ENCODE assay signal across 24 cellular contexts in genomic region chr1:29623501-29623900, GRCh38.
"Had no signal": no experiment of that assay in that cellular context is flagged by ENCODE, and none has a peak within 500 bp of the region (broad histone marks: within the 10 kb centered on the region; RNA-seq: fewer than 3 reads in every experiment).

No MANE protein-coding gene starts in this region.

- H3K36me3 ChIP-seq: left lung, lower lobe of right lung, pancreas, right lobe of liver, tibial nerve, uterus had no signal

- H3K4me3 ChIP-seq: left lung, lower lobe of right lung, pancreas, psoas muscle, right lobe of liver, smooth muscle cell, tibial nerve, uterus had no signal

- H3K27me3 ChIP-seq: pancreas, right lobe of liver, tibial nerve, uterus had no signal

- DNase-seq: hypothalamus; immature natural killer cell; kidney; left colon; left lung; lower lobe of right lung; mammary epithelial cell; mesenchymal stem cell; naive thymus-derived CD4-positive, alpha-beta T cell; pancreas; psoas muscle; right lobe of liver; stimulated activated CD4-positive, alpha-beta T cell treated with anti-CD3 and anti-CD28 coated beads, Interleukin-1b, Interleukin-23, amount 100 ng/mL, for 48 hours; stimulated activated CD4-positive, alpha-beta T cell treated with anti-CD3 and anti-CD28 coated beads, Interleukin-2, amount 100 ng/mL, for 48 hours; stimulated activated CD4-positive, alpha-beta T cell treated with anti-CD3 and anti-CD28 coated beads, Interleukin-4, amount 100 ng/mL, for 4 hours; stimulated activated CD8-positive, alpha-beta memory T cell treated with anti-CD3 and anti-CD28 coated beads, Interleukin-4, amount 100 ng/mL, for 48 hours; stimulated activated naive CD4-positive, alpha-beta T cell treated with Interleukin-2 at 50 U/mL for 16 hours; stimulated activated naive CD8-positive, alpha-beta T cell treated with anti-CD3 and anti-CD28 coated beads, Interleukin-15, amount 100 ng/mL, for 72 hours; substantia nigra; uterus had no signal

- H3K27ac ChIP-seq: left lung, lower lobe of right lung, pancreas, psoas muscle, right lobe of liver, tibial nerve, uterus had no signal

- H3K4me1 ChIP-seq: left lung, lower lobe of right lung, pancreas, psoas muscle, right lobe of liver, tibial nerve, uterus had no signal

- ATAC-seq: left colon; left lung; lower lobe of right lung; naive thymus-derived CD4-positive, alpha-beta T cell; natural killer cell treated with Interleukin-12 subunit alpha and Interleukin-12 subunit beta and Interleukin-15 and Interleukin-18, amount 100 ng/mL, for 72 hours; pancreas; psoas muscle; right lobe of liver; stimulated activated memory B cell treated with anti-CD40 and anti-IgM and Interleukin-4, amounts not matched to agents 10 μg/mL and 1 μg/mL and 100 μg/mL, for 72 hours; stimulated activated naive CD8-positive, alpha-beta T cell treated with anti-CD3 and anti-CD28 coated beads, Interleukin-15, amount 100 ng/mL, for 72 hours had no signal

- H3K9me3 ChIP-seq: lower lobe of right lung, pancreas, psoas muscle, right lobe of liver, uterus had no signal
